Comparison of ENCODE assay signal across 8 cellular contexts in the genomic region with DNA sequence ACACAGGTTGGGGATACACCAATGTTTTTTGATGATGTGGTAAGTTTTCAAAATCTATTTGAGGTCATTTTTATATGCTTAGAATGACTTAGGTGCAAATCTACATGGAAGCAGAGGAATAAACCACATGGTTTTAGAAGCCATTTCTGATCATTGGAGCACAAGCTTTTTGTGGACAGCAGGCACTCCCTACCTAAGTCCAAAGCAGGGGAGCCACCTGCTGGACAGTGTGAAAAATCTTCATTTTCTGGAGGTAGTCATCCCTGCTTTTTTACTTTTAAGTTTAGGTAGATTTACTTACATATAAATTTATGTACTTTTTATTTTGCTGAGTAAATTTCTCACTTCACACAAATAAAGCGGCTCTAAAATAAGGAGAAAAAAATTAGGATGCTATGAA.
A peak's percentile ranks its signal among the peaks of the same experiment; 100 is the strongest.
DNase-seq lines count a peak whose midpoint lies in the region; ATAC-seq, FAIRE-seq and TF ChIP-seq lines count a peak whose summit lies in the region.

No MANE protein-coding gene starts in this region.

- H3K9me3 ChIP-seq in HCT116 (ENCODE audit: control insufficient read depth in 1 of 2, insufficient read depth in 1 of 2, low read depth in 1 of 2, low read length in 2 of 2) (no peaks in the 10 kb centered on the region), H1 (ENCODE audit: insufficient read depth in 2 of 2, low read depth in 1 of 2, low read length in 1 of 2) (no peaks in the 10 kb centered on the region), suprapubic skin (no peaks in the 10 kb centered on the region)

- H3K9me2 ChIP-seq in HCT116 (ENCODE audit: insufficient read depth) = no peaks in the 10 kb centered on the region

- no peak overlapping the region for H2BK120ac ChIP-seq in H1 (replicated peaks; ENCODE audit: low read depth, low read length)

- TF ChIP-seq CTCF in HCT116 (IDR thresholded peaks at IDR 0.05 in 2 of 3, conservative IDR thresholded peaks at IDR 0.05 in 1 of 3; ENCODE audit: borderline replicate concordance in 1 of 3, insufficient read depth in 1 of 3, low read depth in 2 of 3, low read length in 2 of 3) (peak; percentile 63 to 66 (median 66); a peak in 5 of 6 replicates), H1 (IDR thresholded peaks at IDR 0.05; ENCODE audit: control extremely low read depth in 1 of 3, insufficient read depth in 1 of 3, low read depth in 1 of 3, low read length in 3 of 3) (peak; percentile 29 to 77 (median 61)), suprapubic skin (IDR thresholded peaks at IDR 0.05) (peak; percentile 22 to 37)

- H4K5ac ChIP-seq in H1 (ENCODE audit: insufficient read length, low read depth, low read length) = no peak overlapping the region

- H3K18ac ChIP-seq in H1 (ENCODE audit: extremely low read depth, low read length) = no peak overlapping the region

- CTCF ChIA-PET in HCT116 (lab: Charles Lee) = interaction anchor here (1.0 to 1.5 kb wide), 4 partner anchors 171 to 348 kb away, joined by 3 to 9 read pairs (median 3); a partner anchor contains a TSS
- CTCF ChIA-PET in H1 (lab: Charles Lee; ENCODE audit: partially characterized antibody) = interaction anchor here (0.8 to 4.1 kb wide), 42 partner anchors 9 to 770 kb away, joined by 3 to 34 read pairs (median 5); a partner anchor contains a TSS

- no peak overlapping the region for H3K14ac ChIP-seq in H1 (ENCODE audit: insufficient read length)

- no peak overlapping the region for H3K27ac ChIP-seq in HCT116 (ENCODE audit: low read depth, low read length)
- no peak overlapping the region for H3K27ac ChIP-seq in H1 (ENCODE audit: low read depth, low read length)
- no peak overlapping the region for H3K27ac ChIP-seq in suprapubic skin

- no peak overlapping the region for H2BK12ac ChIP-seq in H1 (ENCODE audit: low read depth, low read length)

- no peak overlapping the region for H3K4ac ChIP-seq in H1 (replicated peaks; ENCODE audit: insufficient read length, low read depth, low read length)

- POLR2A ChIA-PET in HCT116 (lab: Charles Lee) = no interaction called here
- POLR2A ChIA-PET in H1 (lab: Charles Lee; ENCODE audit: partially characterized antibody) = no interaction called here

- FAIRE-seq in H1 (lab: Jason Lieb, UNC) = peak; percentile 73

- intact Hi-C loops in HCT116 (cut with micrococcal nuclease) = loop anchor here (1.0 to 5.0 kb wide), 2 partner anchors 170 to 324 kb away; no protein-coding TSS in a partner anchor

- H3K9ac ChIP-seq in HCT116 (ENCODE audit: low read length) (no peak overlapping the region), H1 (replicated peaks in 1 of 4; ENCODE audit: extremely low read depth in 1 of 4, low read depth in 3 of 4, low read length in 3 of 4) (no peak overlapping the region)

- peak; percentile 73; the same call in 1 of the 2 replicates for ATAC-seq in HCT116

- H3K23ac ChIP-seq in H1 (ENCODE audit: insufficient read length) = no peak overlapping the region

- H3K36me3 ChIP-seq in HCT116 (ENCODE audit: control insufficient read depth in 1 of 2, insufficient read depth in 2 of 2, low read length in 2 of 2) (no peaks in the 10 kb centered on the region), H1 (ENCODE audit: control insufficient read depth in 2 of 4, insufficient read depth in 4 of 4, low read length in 3 of 4) (no peaks in the 10 kb centered on the region), suprapubic skin (no peaks in the 10 kb centered on the region)

- no peak overlapping the region for H3K4me3 ChIP-seq in HCT116 (replicated peaks in 1 of 2; ENCODE audit: low read depth in 1 of 2, low read length in 2 of 2)
- H3K4me3 ChIP-seq in H1 (ENCODE audit: extremely low read depth in 1 of 4, insufficient read depth in 2 of 4, low read depth in 3 of 4, low read length in 4 of 4) = no peak overlapping the region
- no peak overlapping the region for H3K4me3 ChIP-seq in suprapubic skin

- no peaks in the 10 kb centered on the region for H3K79me2 ChIP-seq in HCT116 (ENCODE audit: insufficient read depth, low read length)
- no peaks in the 10 kb centered on the region for H3K79me2 ChIP-seq in H1 (ENCODE audit: control insufficient read depth in 1 of 2, insufficient read depth in 2 of 2, low read length in 2 of 2)

- WGBS in H1 (ENCODE audit: extremely low coverage in 1 of 2, insufficient coverage in 1 of 2, insufficient read length in 1 of 2, insufficient replicate concordance in 2 of 2, low coverage in 1 of 2, low lambda C conversion rate in 2 of 2, missing lambda C conversion rate in 1 of 2), 2 experiments = 24% methylated on average over 1 of the region's 1 CpG; no CpG with 5 or more reads in 1 of the 2 experiments
- WGBS in suprapubic skin = 79% methylated on average over 1 of the region's 1 CpG

- TF ChIP-seq EP300 in H1 (IDR thresholded peaks at IDR 0.05; ENCODE audit: borderline replicate concordance in 1 of 2, low read depth in 2 of 2, low read length in 2 of 2) (no peak), suprapubic skin (IDR thresholded peaks at IDR 0.05) (no peak)

- H4K8ac ChIP-seq in H1 (ENCODE audit: extremely low read depth, insufficient read depth, low read length) = no peak overlapping the region

- no peak overlapping the region for H3K56ac ChIP-seq in H1 (replicated peaks; ENCODE audit: insufficient read length, low read depth, low read length)

- RAD21 ChIA-PET in HCT116 (lab: Charles Lee; ENCODE audit: low non-redundant PET in 1 of 2, low total read pairs in 2 of 2, uncharacterized antibody in 2 of 2, unreplicated experiment in 2 of 2) = interaction anchor here (0.6 to 0.7 kb wide), 2 partner anchors 323 to 329 kb away, joined by 3 to 6 read pairs; a partner anchor contains a TSS

- H4K91ac ChIP-seq in H1 (replicated peaks; ENCODE audit: insufficient read length, low read length) = no peak overlapping the region

- DNase-seq in ELR (ENCODE audit: low read depth) = peak; percentile 63
- peak; percentile 51 for DNase-seq in HCT116 (ENCODE audit: low read depth, low spot score)
- DNase-seq in NCI-H1930 (lab: John Stamatoyannopoulos, UW) = peak; percentile 11 to 27
- DNase-seq in activated CD4-positive, CD25-positive, alpha-beta regulatory T cell treated with anti-CD3 and anti-CD28 coated beads, Interleukin-2, amount 50 U/mL, for 72 hours = peak; percentile 33
- DNase-seq in H1 (ENCODE audit: low read depth in 1 of 2, low spot score in 2 of 2) = no peak
- peak; percentile 27 for DNase-seq in midbrain (lab: John Stamatoyannopoulos, UW)
- no peak for DNase-seq in suprapubic skin (ENCODE audit: low spot score in 2 of 2)
- no peak for DNase-seq in NCI-H446 treated with DMSO at 0.1 percent for 48 hours (lab: John Stamatoyannopoulos, UW)

- no peaks in the 10 kb centered on the region for H3K23me2 ChIP-seq in H1 (ENCODE audit: low read depth, low read length)

- H3K27me3 ChIP-seq in HCT116 (ENCODE audit: insufficient read depth, low read length) (peaks cover 15% of the 10 kb centered on the region; the same call in 1 of the 2 replicates), H1 (replicated peaks in 1 of 4; ENCODE audit: control insufficient read depth in 3 of 4, extremely low read depth in 1 of 4, insufficient read depth in 3 of 4, low read length in 3 of 4) (no peaks in the 10 kb centered on the region), suprapubic skin (no peaks in the 10 kb centered on the region)

- no TSS peak for BruUV-seq in HCT116 (replicated peaks; lab: Mats Ljungman, UMichigan)

- no peak for TF ChIP-seq POLR2A in HCT116 (IDR thresholded peaks at IDR 0.05; ENCODE audit: borderline replicate concordance, extremely low read depth, insufficient read depth, insufficient read length)
- no peak for TF ChIP-seq POLR2A in H1 (IDR thresholded peaks at IDR 0.05; ENCODE audit: control extremely low read depth in 1 of 2, low read depth in 2 of 2, low read length in 2 of 2)
- no peak for TF ChIP-seq POLR2A in suprapubic skin (IDR thresholded peaks at IDR 0.05)

- no peak overlapping the region for H2BK5ac ChIP-seq in H1 (ENCODE audit: low read depth, low read length)

- H3K79me1 ChIP-seq in H1 (ENCODE audit: low read depth, low read length) = no peaks in the 10 kb centered on the region

- no peak overlapping the region for H2BK20ac ChIP-seq in H1 (ENCODE audit: low read length)

- no peak overlapping the region for H2AK5ac ChIP-seq in H1 (ENCODE audit: low read depth, low read length)

- no peaks in the 10 kb centered on the region for H3K4me1 ChIP-seq in HCT116 (ENCODE audit: control insufficient read depth in 1 of 2, insufficient read depth in 2 of 2, low read length in 2 of 2)
- no peaks in the 10 kb centered on the region for H3K4me1 ChIP-seq in H1 (replicated peaks in 1 of 4; ENCODE audit: control insufficient read depth in 3 of 4, insufficient read depth in 4 of 4, low read length in 3 of 4)
- H3K4me1 ChIP-seq in suprapubic skin = no peaks in the 10 kb centered on the region

- H2AFZ ChIP-seq in HCT116 (ENCODE audit: low read depth, low read length, poor library complexity, severe bottlenecking) (no peak overlapping the region), H1 (ENCODE audit: low read length) (no peak overlapping the region)

- H4K20me1 ChIP-seq in HCT116 (ENCODE audit: insufficient read depth) (no peaks in the 10 kb centered on the region), H1 (replicated peaks in 1 of 2; ENCODE audit: control insufficient read depth in 1 of 2, insufficient read depth in 2 of 2, low read length in 2 of 2) (no peaks in the 10 kb centered on the region)

- TF ChIP-seq RAD21 in HCT116 (IDR thresholded peaks at IDR 0.05; ENCODE audit: low read depth) (peak; percentile 76), H1 (IDR thresholded peaks at IDR 0.05 in 1 of 2, conservative IDR thresholded peaks at IDR 0.05 in 1 of 2; ENCODE audit: low read depth in 2 of 2, low read length in 2 of 2) (peak; percentile 92 to 93)

- no peak overlapping the region for H2BK15ac ChIP-seq in H1 (ENCODE audit: low read length)

- H3K4me2 ChIP-seq in HCT116 (ENCODE audit: low read length) = no peak overlapping the region
- no peak overlapping the region for H3K4me2 ChIP-seq in H1 (ENCODE audit: insufficient read depth in 1 of 2, low read depth in 2 of 2, low read length in 2 of 2)

TF ChIP-seq in HCT116, 20 proteins besides CTCF, POLR2A, EP300 and RAD21 (continues in another document):
- TF ChIP-seq ZNF274 (IDR thresholded peaks at IDR 0.05; ENCODE audit: low read depth, low read length) = no peak

TF ChIP-seq in H1, 55 proteins besides CTCF, POLR2A, EP300 and RAD21:
- 0 out of 4 replicates have a peak, but pooled peaks of 1 of the 2 experiments have one; percentile 37 for TF ChIP-seq SIN3A (conservative IDR thresholded peaks at IDR 0.05 in 1 of 2, IDR thresholded peaks at IDR 0.05 in 1 of 2; ENCODE audit: low read depth in 1 of 2, low read length in 2 of 2)
- TF ChIP-seq SRF (IDR thresholded peaks at IDR 0.05; ENCODE audit: low read depth, low read length) = no peak
- TF ChIP-seq CBX5 (IDR thresholded peaks at IDR 0.05; ENCODE audit: low read depth, low read length) = no peak
- no peak for TF ChIP-seq SP4 (IDR thresholded peaks at IDR 0.05; ENCODE audit: low read length)
TF ChIP-seq in H1: peak in this region for 1.

Comparison
In these comparisons a context has a peak if more than half of its experiments do, and no peak if none do; other contexts are left out.
1. DNase-seq: peak in ELR (single experiment), HCT116 (single experiment), NCI-H1930 (2 of 2), activated CD4-positive, CD25-positive, alpha-beta regulatory T cell treated with anti-CD3 and anti-CD28 coated beads, Interleukin-2, amount 50 U/mL, for 72 hours (single experiment) and midbrain (single experiment); none in H1 (0 of 2), suprapubic skin (0 of 2) and NCI-H446 treated with DMSO at 0.1 percent for 48 hours (single experiment).
2. Peak in every context shown above with its lines, with median percentiles within 50 percentile points of each other: CTCF ChIP-seq.